ENCODE assay signal across 22 cellular contexts in the genomic region with DNA sequence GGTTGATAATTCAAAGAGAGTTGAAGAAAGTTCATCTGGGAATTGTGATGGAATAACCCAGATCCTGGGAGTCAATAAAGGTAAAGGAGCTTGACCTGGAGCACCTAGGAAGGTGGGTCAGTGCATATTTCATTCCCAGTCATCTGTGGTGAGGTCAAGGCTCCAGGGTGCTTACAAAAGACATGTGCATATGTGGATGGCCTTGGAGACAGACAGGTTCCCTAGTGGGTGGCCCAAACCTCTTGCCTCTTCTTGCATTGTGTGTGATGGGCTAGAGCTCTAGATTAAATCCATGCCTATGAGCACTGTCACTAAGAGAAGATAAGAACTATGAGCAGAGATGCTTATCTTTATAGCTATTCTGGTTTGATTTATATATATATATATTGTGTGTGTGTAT.
DNase-seq lines count a peak whose midpoint lies in the region; ATAC-seq, FAIRE-seq and TF ChIP-seq lines count a peak whose summit lies in the region.
"Had no signal": no experiment of that assay in that cellular context is flagged by ENCODE, and none has a peak within 500 bp of the region (broad histone marks: within the 10 kb centered on the region; RNA-seq: fewer than 3 reads in every experiment).

No MANE protein-coding gene starts in this region.

- in situ Hi-C loops in HepG2 (cut with HindIII; ENCODE audit: extremely low pct_ligation_motif_present, low pct_unique_long_range_greater_than_20kb) = no loop called here

- H3K27me3 ChIP-seq in HepG2 (ENCODE audit: control insufficient read depth in 1 of 2, insufficient read depth in 2 of 2, low read length in 2 of 2) = no peaks in the 10 kb centered on the region
- no peaks in the 10 kb centered on the region for H3K27me3 ChIP-seq in right lobe of liver
- no peaks in the 10 kb centered on the region for H3K27me3 ChIP-seq in PC-9 (ENCODE audit: insufficient read depth, low read depth)

- no peaks in the 10 kb centered on the region for H4K20me1 ChIP-seq in HepG2 (ENCODE audit: insufficient read depth, low read length)
- H4K20me1 ChIP-seq in PC-9 (ENCODE audit: insufficient read depth) = no peaks in the 10 kb centered on the region
- H4K20me1 ChIP-seq: BLaER1 treated with 17β-estradiol and CSF1 and Interleukin-3, amounts not matched to agents 10 nM and 100 nM had no signal

- intact Hi-C loops in HepG2 (cut with micrococcal nuclease; ENCODE audit: unreplicated experiment) (no loop called here), right lobe of liver (cut with DNase I) (no loop called here), PC-9 (cut with micrococcal nuclease; ENCODE audit: unreplicated experiment) (no loop called here), left ventricle myocardium superior (cut with micrococcal nuclease) (no loop called here)

- H3K9me3 ChIP-seq in HepG2 (ENCODE audit: low read length) = no peaks in the 10 kb centered on the region
- H3K9me3 ChIP-seq in right lobe of liver = no peaks in the 10 kb centered on the region
- H3K9me3 ChIP-seq in PC-9 (ENCODE audit: insufficient read depth, low read depth) = no peaks in the 10 kb centered on the region
- H3K9me3 ChIP-seq: BLaER1 treated with 17β-estradiol and CSF1 and Interleukin-3, amounts not matched to agents 10 nM and 100 nM; Caco-2 had no signal

- DNase-seq in HepG2 (ENCODE audit: low spot score) (peak; percentile 24), right lobe of liver (no peak), HT-29 (ENCODE audit: low spot score) (peak; percentile 30), PC-9 (no peak), left ventricle myocardium superior (no peak), NCI-H1436 treated with DMSO at 0.1 percent for 48 hours (lab: John Stamatoyannopoulos, UW) (no peak)
- DNase-seq: 8988T; AML-193; Caco-2; Calu3; CD4-positive, alpha-beta T cell; CD8-positive, alpha-beta T cell; DMS79 treated with DMSO at 0.1 percent for 48 hours; GF-D8 had no signal

- no peak overlapping the region for H3K9ac ChIP-seq in HepG2 (ENCODE audit: insufficient read depth, low read depth, low read length)
- H3K9ac ChIP-seq: BLaER1 treated with 17β-estradiol and CSF1 and Interleukin-3, amounts not matched to agents 10 nM and 100 nM had no signal

- H3K36me3 ChIP-seq in HepG2 (replicated peaks in 1 of 2; ENCODE audit: control insufficient read depth in 1 of 2, insufficient read depth in 2 of 2, low read length in 2 of 2) (no peaks in the 10 kb centered on the region), right lobe of liver (no peaks in the 10 kb centered on the region), PC-9 (ENCODE audit: low read depth) (no peaks in the 10 kb centered on the region)
- H3K36me3 ChIP-seq: BLaER1 treated with 17β-estradiol and CSF1 and Interleukin-3, amounts not matched to agents 10 nM and 100 nM had no signal

- H3K4me2 ChIP-seq in HepG2 (ENCODE audit: low read depth, low read length) = no peak overlapping the region
- no peak overlapping the region for H3K4me2 ChIP-seq in PC-9
- H3K4me2 ChIP-seq: BLaER1 treated with 17β-estradiol and CSF1 and Interleukin-3, amounts not matched to agents 10 nM and 100 nM had no signal

- CTCF ChIA-PET in HepG2 (lab: Yijun Ruan, JAX; ENCODE audit: low intra/inter-chr PET ratio, low total read pairs) (no interaction called here), PC-9 (lab: Charles Lee) (no interaction called here)

- H2AFZ ChIP-seq in HepG2 (ENCODE audit: low read length) = no peak overlapping the region
- no peak overlapping the region for H2AFZ ChIP-seq in PC-9

- ATAC-seq in HepG2 (no peak), right lobe of liver (no peak), left ventricle myocardium superior (no peak), GM18498 (IDR thresholded peaks at IDR 0.05; ENCODE audit: unreplicated experiment) (no peak)
- ATAC-seq: CD8-positive, alpha-beta T cell had no signal

- H3K9me2 ChIP-seq in PC-9 (ENCODE audit: insufficient read depth) = no peaks in the 10 kb centered on the region

- H3K27ac ChIP-seq in HepG2 (ENCODE audit: extremely low read length, insufficient read depth, low read length) (no peak overlapping the region), right lobe of liver (no peak overlapping the region), PC-9 (peak overlapping the region; percentile 87)
- H3K27ac ChIP-seq: BLaER1 treated with 17β-estradiol and CSF1 and Interleukin-3, amounts not matched to agents 10 nM and 100 nM; C4-2B had no signal

- POLR2A ChIA-PET in HepG2 (lab: Yijun Ruan, JAX) = no interaction called here
- POLR2A ChIA-PET in PC-9 (lab: Charles Lee; ENCODE audit: unreplicated experiment) = interaction anchor here (0.5 to 0.6 kb wide), 2 partner anchors 23 to 38 kb away, joined by 3 read pairs; no protein-coding TSS in a partner anchor

- peaks cover 40% of the 10 kb centered on the region for H3F3A ChIP-seq in PC-9 (ENCODE audit: insufficient read depth, low read depth)

- no peak overlapping the region for H3K4me3 ChIP-seq in HepG2 (replicated peaks in 1 of 3; ENCODE audit: insufficient read depth in 1 of 3, low read depth in 2 of 3, low read length in 3 of 3)
- no peak overlapping the region for H3K4me3 ChIP-seq in right lobe of liver
- H3K4me3 ChIP-seq in PC-9 = no peak overlapping the region
- H3K4me3 ChIP-seq: BLaER1 treated with 17β-estradiol and CSF1 and Interleukin-3, amounts not matched to agents 10 nM and 100 nM had no signal

- TF ChIP-seq POLR2A in HepG2 (IDR thresholded peaks at IDR 0.05; ENCODE audit: insufficient read depth in 1 of 2, low read depth in 2 of 2, low read length in 2 of 2) = no peak
- TF ChIP-seq POLR2A in right lobe of liver (IDR thresholded peaks at IDR 0.05) = no peak

- H3K79me2 ChIP-seq in HepG2 (ENCODE audit: insufficient read depth, low read length) (no peaks in the 10 kb centered on the region), PC-9 (ENCODE audit: low read depth) (no peaks in the 10 kb centered on the region)

- no peak for TF ChIP-seq CTCF in HepG2 (CRISPR knock-in tag; IDR thresholded peaks at IDR 0.05)
- no peak for TF ChIP-seq CTCF in right lobe of liver (IDR thresholded peaks at IDR 0.05)
- TF ChIP-seq CTCF in PC-9 (conservative IDR thresholded peaks at IDR 0.05) = no peak

- peaks cover 50% of the 10 kb centered on the region for H3K4me1 ChIP-seq in HepG2 (ENCODE audit: insufficient read depth, low read length)
- H3K4me1 ChIP-seq in right lobe of liver = peaks cover 0 to 12% (median 3%) of the 10 kb centered on the region in 4 donors
- H3K4me1 ChIP-seq in PC-9 (replicated peaks; ENCODE audit: insufficient read depth) = peaks cover 67% of the 10 kb centered on the region
- H3K4me1 ChIP-seq: BLaER1 treated with 17β-estradiol and CSF1 and Interleukin-3, amounts not matched to agents 10 nM and 100 nM had no signal

- FAIRE-seq in HepG2 (lab: Jason Lieb, UNC) = no peak
- FAIRE-seq: A204.1, D721Med, G401.6, GM12891, GM18507 had no signal

- peak in 1 of 2 experiments; percentile 25; a peak in 1 of 4 replicates for TF ChIP-seq EP300 in HepG2 (IDR thresholded peaks at IDR 0.05; ENCODE audit: low read depth in 2 of 2, low read length in 2 of 2)
- no peak for TF ChIP-seq EP300 in HepG2 (CRISPR knock-in tag; IDR thresholded peaks at IDR 0.05; ENCODE audit: borderline replicate concordance)

- no TSS peak for BruUV-seq in HepG2 (replicated peaks; lab: Mats Ljungman, UMichigan)
- no TSS peak for BruUV-seq in PC-9 (replicated peaks; lab: Mats Ljungman, UMichigan)

- no peak for TF ChIP-seq RAD21 in HepG2 (CRISPR knock-in tag; IDR thresholded peaks at IDR 0.05)

TF ChIP-seq in HepG2, 621 proteins besides CTCF, POLR2A, EP300 and RAD21 (continues in another document):
- no peak for TF ChIP-seq KMT2B (CRISPR knock-in tag; IDR thresholded peaks at IDR 0.05)
- no peak for TF ChIP-seq ZSCAN29 (CRISPR knock-in tag; conservative IDR thresholded peaks at IDR 0.05)

Comparison
In these comparisons a context has a peak if more than half of its experiments do, and no peak if none do; other contexts are left out.
1. DNase-seq: peak in HepG2 (single experiment) and HT-29 (single experiment); none in right lobe of liver (0 of 3), PC-9 (0 of 2), left ventricle myocardium superior (single experiment) and NCI-H1436 treated with DMSO at 0.1 percent for 48 hours (single experiment).